ENCODE assay signal across 18 cellular contexts in genomic region chr5:115435776-115436712, GRCh38.
DNase-seq lines count a peak whose midpoint lies in the region; ATAC-seq and TF ChIP-seq lines count a peak whose summit lies in the region.
"Had no signal": no experiment of that assay in that cellular context is flagged by ENCODE, and none has a peak within 500 bp of the region (broad histone marks: within the 10 kb centered on the region; RNA-seq: fewer than 3 reads in every experiment).

No MANE protein-coding gene starts in this region.

- H3K27me3 ChIP-seq in foreskin keratinocyte, result no peaks in the 10 kb centered on the region
- no peaks in the 10 kb centered on the region for H3K27me3 ChIP-seq in neural progenitor cell
- no peaks in the 10 kb centered on the region for H3K27me3 ChIP-seq in GM23248 (replicated peaks; ENCODE audit: insufficient read depth)

- no peaks in the 10 kb centered on the region for H3K9me2 ChIP-seq in GM23248 (ENCODE audit: insufficient read depth)

- peaks cover 3% of the 10 kb centered on the region for H3K27me3 Mint-ChIP-seq in neural progenitor cell (ENCODE audit: insufficient read depth, low read depth)
- H3K27me3 Mint-ChIP-seq: type B pancreatic cell had no signal

- no peaks in the 10 kb centered on the region for H3F3A ChIP-seq in neural progenitor cell (ENCODE audit: low read depth)
- H3F3A ChIP-seq in GM23248 (ENCODE audit: insufficient read depth), result 0 out of 2 replicates have a peak, but pooled peaks cover 8% of the 10 kb centered on the region

- ATAC-seq in HG02610 (IDR thresholded peaks at IDR 0.05; ENCODE audit: unreplicated experiment) (peak; percentile 36), foreskin keratinocyte (peak; percentile 85), HG03571 (IDR thresholded peaks at IDR 0.05; ENCODE audit: unreplicated experiment) (no peak)
- ATAC-seq: activated CD8-positive, alpha-beta memory T cell treated with anti-CD3 and anti-CD28 coated beads, Interleukin-2, amount 10 ng/mL, durations not matched to agents 7 days and 5 days; psoas muscle had no signal

- in situ Hi-C loops in SK-MEL-5 (cut with HindIII; ENCODE audit: low pct_unique_long_range_greater_than_20kb, low sequenced_read_pairs) (no loop called here), GM23248 (cut with MboI) (no loop called here)

- H3K4me3 ChIP-seq in neural progenitor cell (no peak overlapping the region), GM23248 (no peak overlapping the region)
- H3K4me3 ChIP-seq: psoas muscle had no signal

- no peaks in the 10 kb centered on the region for H3K36me3 Mint-ChIP-seq in neural progenitor cell
- H3K36me3 Mint-ChIP-seq: activated CD8-positive, alpha-beta memory T cell treated with anti-CD3 and anti-CD28 coated beads, Interleukin-2, amount 10 ng/mL, durations not matched to agents 7 days and 5 days; activated naive CD4-positive, alpha-beta T cell treated with anti-CD3 and anti-CD28 coated beads, Interleukin-2, amount 50 U/mL, for 24 hours; type B pancreatic cell had no signal

- H3K4me2 ChIP-seq in neural progenitor cell (no peak overlapping the region), GM23248 (ENCODE audit: unreplicated experiment) (no peak overlapping the region)

- H2AFZ ChIP-seq in neural progenitor cell (replicated peaks), result no peak overlapping the region
- no peak overlapping the region for H2AFZ ChIP-seq in GM23248

- H3K79me2 ChIP-seq in neural progenitor cell (ENCODE audit: low read depth), result no peaks in the 10 kb centered on the region
- no peaks in the 10 kb centered on the region for H3K79me2 ChIP-seq in GM23248 (ENCODE audit: insufficient read depth)

- H3K9ac ChIP-seq in neural progenitor cell (no peak overlapping the region), GM23248 (no peak overlapping the region)

- no peaks in the 10 kb centered on the region for H4K20me1 ChIP-seq in neural progenitor cell (ENCODE audit: low read depth)
- H4K20me1 ChIP-seq in GM23248 (ENCODE audit: insufficient read depth), result no peaks in the 10 kb centered on the region

- H3K9me3 ChIP-seq in neural progenitor cell (ENCODE audit: low read depth) (no peaks in the 10 kb centered on the region), GM23248 (ENCODE audit: low read depth) (no peaks in the 10 kb centered on the region)

- peaks cover 15% of the 10 kb centered on the region for H3K9me3 Mint-ChIP-seq in neural progenitor cell

- H3K4me3 Mint-ChIP-seq in neural progenitor cell, result no peak overlapping the region
- H3K4me3 Mint-ChIP-seq: activated CD8-positive, alpha-beta memory T cell treated with anti-CD3 and anti-CD28 coated beads, Interleukin-2, amount 10 ng/mL, durations not matched to agents 7 days and 5 days; activated naive CD4-positive, alpha-beta T cell treated with anti-CD3 and anti-CD28 coated beads, Interleukin-2, amount 50 U/mL, for 24 hours; B cell; naive B cell; T-helper 1 cell treated with Interleukin-12 subunit alpha and Interleukin-12 subunit beta and Interleukin-4 antibody, amounts not matched to agents 30 μg/mL and 1 μg/mL, for 36 hours; type B pancreatic cell had no signal

- H3K36me3 ChIP-seq in neural progenitor cell, result no peaks in the 10 kb centered on the region
- no peaks in the 10 kb centered on the region for H3K36me3 ChIP-seq in GM23248 (ENCODE audit: low read depth)

- TF ChIP-seq CTCF in foreskin keratinocyte (conservative IDR thresholded peaks at IDR 0.05), result no peak
- no peak for TF ChIP-seq CTCF in neural progenitor cell (IDR thresholded peaks at IDR 0.05)

- WGBS in GM23248 (ENCODE audit: low coverage in 1 of 2, low lambda C conversion rate in 2 of 2, missing lambda C conversion rate in 2 of 2), 2 experiments, result 70 to 73% methylated on average over 3 of the region's 3 CpGs

- H3K4me1 Mint-ChIP-seq in neural progenitor cell, result no peaks in the 10 kb centered on the region
- H3K4me1 Mint-ChIP-seq: activated CD8-positive, alpha-beta memory T cell treated with anti-CD3 and anti-CD28 coated beads, Interleukin-2, amount 10 ng/mL, durations not matched to agents 7 days and 5 days; activated naive CD4-positive, alpha-beta T cell treated with anti-CD3 and anti-CD28 coated beads, Interleukin-2, amount 50 U/mL, for 24 hours; B cell; naive B cell had no signal

- DNase-seq in EH (ENCODE audit: low read depth), result peak; percentile 30
- DNase-seq in SK-MEL-5 (ENCODE audit: low read depth, low spot score), result peak; percentile 95
- DNase-seq in foreskin keratinocyte, result peak; percentile 55 to 80
- no peak for DNase-seq in neural progenitor cell (ENCODE audit: low spot score)
- DNase-seq in GM23248, result no peak
- DNase-seq in activated gamma-delta T cell treated with Interleukin-2 at 50 U/mL for 16 hours, result no peak
- DNase-seq: activated CD8-positive, alpha-beta memory T cell treated with anti-CD3 and anti-CD28 coated beads, Interleukin-2, amount 10 ng/mL, durations not matched to agents 7 days and 5 days; left ventricle myocardium superior; naive B cell; NCI-H2107; OCI-M1; psoas muscle had no signal

- no peak overlapping the region for H3K27ac Mint-ChIP-seq in neural progenitor cell
- H3K27ac Mint-ChIP-seq: activated CD8-positive, alpha-beta memory T cell treated with anti-CD3 and anti-CD28 coated beads, Interleukin-2, amount 10 ng/mL, durations not matched to agents 7 days and 5 days; activated naive CD4-positive, alpha-beta T cell treated with anti-CD3 and anti-CD28 coated beads, Interleukin-2, amount 50 U/mL, for 24 hours; B cell; naive B cell; T-helper 1 cell treated with Interleukin-12 subunit alpha and Interleukin-12 subunit beta and Interleukin-4 antibody, amounts not matched to agents 30 μg/mL and 1 μg/mL, for 36 hours; type B pancreatic cell had no signal

- H3K4me1 ChIP-seq in foreskin keratinocyte (peaks cover 11% of the 10 kb centered on the region), neural progenitor cell (no peaks in the 10 kb centered on the region), GM23248 (ENCODE audit: insufficient read depth) (peaks cover 8% of the 10 kb centered on the region)
- H3K4me1 ChIP-seq: psoas muscle had no signal

- H3K27ac ChIP-seq in foreskin keratinocyte (peak overlapping the region; percentile 33), neural progenitor cell (no peak overlapping the region), GM23248 (no peak overlapping the region)
- H3K27ac ChIP-seq: psoas muscle had no signal

Comparison
In these comparisons a context has a peak if more than half of its experiments do, and no peak if none do; other contexts are left out.
1. DNase-seq: peak in EH (single experiment), SK-MEL-5 (single experiment) and foreskin keratinocyte (2 of 2); none in neural progenitor cell (single experiment), GM23248 (single experiment) and activated gamma-delta T cell treated with Interleukin-2 at 50 U/mL for 16 hours (single experiment).